In genomic region chr16:578870-579405, GRCh38 we compare ENCODE assay signal across 1 cellular context.
TF ChIP-seq lines count a peak whose summit lies in the region.

No MANE protein-coding gene starts in this region.

TF ChIP-seq in K562, 482 proteins besides CTCF, POLR2A, EP300 and RAD21 (continued from another document and continues in another):
- TF ChIP-seq ATF2 (CRISPR knock-in tag; IDR thresholded peaks at IDR 0.05), result no peak
- no peak for TF ChIP-seq HMG20A (CRISPR knock-in tag; conservative IDR thresholded peaks at IDR 0.05)
- TF ChIP-seq, protein P1, sequence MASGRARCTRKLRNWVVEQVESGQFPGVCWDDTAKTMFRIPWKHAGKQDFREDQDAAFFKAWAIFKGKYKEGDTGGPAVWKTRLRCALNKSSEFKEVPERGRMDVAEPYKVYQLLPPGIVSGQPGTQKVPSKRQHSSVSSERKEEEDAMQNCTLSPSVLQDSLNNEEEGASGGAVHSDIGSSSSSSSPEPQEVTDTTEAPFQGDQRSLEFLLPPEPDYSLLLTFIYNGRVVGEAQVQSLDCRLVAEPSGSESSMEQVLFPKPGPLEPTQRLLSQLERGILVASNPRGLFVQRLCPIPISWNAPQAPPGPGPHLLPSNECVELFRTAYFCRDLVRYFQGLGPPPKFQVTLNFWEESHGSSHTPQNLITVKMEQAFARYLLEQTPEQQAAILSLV (tag; IDR thresholded peaks at IDR 0.05), result no peak
- no peak for TF ChIP-seq RERE (CRISPR knock-in tag; IDR thresholded peaks at IDR 0.05; ENCODE audit: borderline replicate concordance)
- no peak for TF ChIP-seq ZNF584 (CRISPR knock-in tag; IDR thresholded peaks at IDR 0.05; ENCODE audit: low read depth)
- no peak for TF ChIP-seq FOXK2 (conservative IDR thresholded peaks at IDR 0.05 in 1 of 2, IDR thresholded peaks at IDR 0.05 in 1 of 2; ENCODE audit: low read depth in 2 of 2)
- TF ChIP-seq, protein P2, sequence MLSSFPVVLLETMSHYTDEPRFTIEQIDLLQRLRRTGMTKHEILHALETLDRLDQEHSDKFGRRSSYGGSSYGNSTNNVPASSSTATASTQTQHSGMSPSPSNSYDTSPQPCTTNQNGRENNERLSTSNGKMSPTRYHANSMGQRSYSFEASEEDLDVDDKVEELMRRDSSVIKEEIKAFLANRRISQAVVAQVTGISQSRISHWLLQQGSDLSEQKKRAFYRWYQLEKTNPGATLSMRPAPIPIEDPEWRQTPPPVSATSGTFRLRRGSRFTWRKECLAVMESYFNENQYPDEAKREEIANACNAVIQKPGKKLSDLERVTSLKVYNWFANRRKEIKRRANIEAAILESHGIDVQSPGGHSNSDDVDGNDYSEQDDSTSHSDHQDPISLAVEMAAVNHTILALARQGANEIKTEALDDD (IDR thresholded peaks at IDR 0.05), result no peak
- TF ChIP-seq MGA (IDR thresholded peaks at IDR 0.05), result peak; percentile 83
- peak; percentile 80 for TF ChIP-seq GATA2 (CRISPR knock-in tag; IDR thresholded peaks at IDR 0.05)
- TF ChIP-seq, protein P3, sequence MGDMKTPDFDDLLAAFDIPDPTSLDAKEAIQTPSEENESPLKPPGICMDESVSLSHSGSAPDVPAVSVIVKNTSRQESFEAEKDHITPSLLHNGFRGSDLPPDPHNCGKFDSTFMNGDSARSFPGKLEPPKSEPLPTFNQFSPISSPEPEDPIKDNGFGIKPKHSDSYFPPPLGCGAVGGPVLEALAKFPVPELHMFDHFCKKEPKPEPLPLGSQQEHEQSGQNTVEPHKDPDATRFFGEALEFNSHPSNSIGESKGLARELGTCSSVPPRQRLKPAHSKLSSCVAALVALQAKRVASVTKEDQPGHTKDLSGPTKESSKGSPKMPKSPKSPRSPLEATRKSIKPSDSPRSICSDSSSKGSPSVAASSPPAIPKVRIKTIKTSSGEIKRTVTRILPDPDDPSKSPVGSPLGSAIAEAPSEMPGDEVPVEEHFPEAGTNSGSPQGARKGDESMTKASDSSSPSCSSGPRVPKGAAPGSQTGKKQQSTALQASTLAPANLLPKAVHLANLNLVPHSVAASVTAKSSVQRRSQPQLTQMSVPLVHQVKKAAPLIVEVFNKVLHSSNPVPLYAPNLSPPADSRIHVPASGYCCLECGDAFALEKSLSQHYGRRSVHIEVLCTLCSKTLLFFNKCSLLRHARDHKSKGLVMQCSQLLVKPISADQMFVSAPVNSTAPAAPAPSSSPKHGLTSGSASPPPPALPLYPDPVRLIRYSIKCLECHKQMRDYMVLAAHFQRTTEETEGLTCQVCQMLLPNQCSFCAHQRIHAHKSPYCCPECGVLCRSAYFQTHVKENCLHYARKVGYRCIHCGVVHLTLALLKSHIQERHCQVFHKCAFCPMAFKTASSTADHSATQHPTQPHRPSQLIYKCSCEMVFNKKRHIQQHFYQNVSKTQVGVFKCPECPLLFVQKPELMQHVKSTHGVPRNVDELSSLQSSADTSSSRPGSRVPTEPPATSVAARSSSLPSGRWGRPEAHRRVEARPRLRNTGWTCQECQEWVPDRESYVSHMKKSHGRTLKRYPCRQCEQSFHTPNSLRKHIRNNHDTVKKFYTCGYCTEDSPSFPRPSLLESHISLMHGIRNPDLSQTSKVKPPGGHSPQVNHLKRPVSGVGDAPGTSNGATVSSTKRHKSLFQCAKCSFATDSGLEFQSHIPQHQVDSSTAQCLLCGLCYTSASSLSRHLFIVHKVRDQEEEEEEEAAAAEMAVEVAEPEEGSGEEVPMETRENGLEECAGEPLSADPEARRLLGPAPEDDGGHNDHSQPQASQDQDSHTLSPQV (IDR thresholded peaks at IDR 0.05), result peak; percentile 79
- no peak for TF ChIP-seq ZBTB9 (CRISPR knock-in tag; IDR thresholded peaks at IDR 0.05)
